1 cellular context compared by ENCODE assay signal in genomic region chr6:31529329-31530150, GRCh38.
TF ChIP-seq lines count a peak whose summit lies in the region.

No MANE protein-coding gene starts in this region.

TF ChIP-seq in HepG2, 621 proteins besides CTCF, POLR2A, EP300 and RAD21 (continued from another document and continues in another):
- no peak for TF ChIP-seq RARA (CRISPR knock-in tag; IDR thresholded peaks at IDR 0.05)
- no peak for TF ChIP-seq SIN3B (IDR thresholded peaks at IDR 0.05; ENCODE audit: low read length)
- TF ChIP-seq ZNF772 (CRISPR knock-in tag; IDR thresholded peaks at IDR 0.05): peak; percentile 45; the same call in 1 of the 2 replicates
- TF ChIP-seq KDM1A (CRISPR knock-in tag; IDR thresholded peaks at IDR 0.05): no peak
- no peak for TF ChIP-seq ZNF138 (CRISPR knock-in tag; IDR thresholded peaks at IDR 0.05; ENCODE audit: low read depth)
- TF ChIP-seq ZNF225 (CRISPR knock-in tag; IDR thresholded peaks at IDR 0.05): no peak
- TF ChIP-seq BCLAF1 (IDR thresholded peaks at IDR 0.05): no peak
- no peak for TF ChIP-seq CREB3 (CRISPR knock-in tag; IDR thresholded peaks at IDR 0.05)
- TF ChIP-seq KLF9 (CRISPR knock-in tag; IDR thresholded peaks at IDR 0.05; ENCODE audit: low read depth): no peak
- TF ChIP-seq ZMYM3 (CRISPR knock-in tag; IDR thresholded peaks at IDR 0.05): no peak
- no peak for TF ChIP-seq ZNF432 (CRISPR knock-in tag; IDR thresholded peaks at IDR 0.05; ENCODE audit: borderline replicate concordance)
- TF ChIP-seq ZNF607 (CRISPR knock-in tag; IDR thresholded peaks at IDR 0.05; ENCODE audit: borderline replicate concordance): no peak
- TF ChIP-seq SP2 (CRISPR knock-in tag; IDR thresholded peaks at IDR 0.05): no peak
- no peak; the same call in 1 of the 2 replicates for TF ChIP-seq ZBTB7A (CRISPR knock-in tag; IDR thresholded peaks at IDR 0.05)
- no peak for TF ChIP-seq ZNF790 (CRISPR knock-in tag; IDR thresholded peaks at IDR 0.05; ENCODE audit: borderline replicate concordance)
- TF ChIP-seq GABPA (IDR thresholded peaks at IDR 0.05; ENCODE audit: low read depth, low read length): no peak
- TF ChIP-seq GABPA (CRISPR knock-in tag; IDR thresholded peaks at IDR 0.05; ENCODE audit: low read depth): peak; percentile 39
- TF ChIP-seq GATAD2A (CRISPR knock-in tag; IDR thresholded peaks at IDR 0.05): peak; percentile 63; the same call in 1 of the 2 replicates
- no peak for TF ChIP-seq FOXP4 (CRISPR knock-in tag; IDR thresholded peaks at IDR 0.05)
- TF ChIP-seq ZFP90 (CRISPR knock-in tag; IDR thresholded peaks at IDR 0.05; ENCODE audit: borderline replicate concordance): 0 out of 2 replicates have a peak, but pooled peaks have one; percentile 28
- TF ChIP-seq E2F5 (CRISPR knock-in tag; conservative IDR thresholded peaks at IDR 0.05): no peak
- TF ChIP-seq AGO2 (optimal IDR thresholded peaks at IDR 0.05; ENCODE audit: low read depth, low read length): peak; percentile 99
- peak; percentile 28; the same call in 1 of the 2 replicates for TF ChIP-seq RBFOX2 (IDR thresholded peaks at IDR 0.05; ENCODE audit: low read depth, low read length)
- 0 out of 2 replicates have a peak, but pooled peaks have one; percentile 23 for TF ChIP-seq ZNF782 (CRISPR knock-in tag; IDR thresholded peaks at IDR 0.05; ENCODE audit: borderline replicate concordance)
- no peak for TF ChIP-seq ZNF747 (CRISPR knock-in tag; IDR thresholded peaks at IDR 0.05; ENCODE audit: borderline replicate concordance)
- no peak; the same call in 1 of the 2 replicates for TF ChIP-seq ZNF605 (CRISPR knock-in tag; IDR thresholded peaks at IDR 0.05)
- TF ChIP-seq RORA (CRISPR knock-in tag; IDR thresholded peaks at IDR 0.05): no peak
- TF ChIP-seq ZNF143 (CRISPR knock-in tag; IDR thresholded peaks at IDR 0.05): no peak
- no peak for TF ChIP-seq ZNF407 (CRISPR knock-in tag; IDR thresholded peaks at IDR 0.05; ENCODE audit: not compliant biosample characterization)
- no peak for TF ChIP-seq SNAPC4 (CRISPR knock-in tag; IDR thresholded peaks at IDR 0.05)
- TF ChIP-seq ATF6 (CRISPR knock-in tag; conservative IDR thresholded peaks at IDR 0.05): no peak
- TF ChIP-seq ZNF362 (CRISPR knock-in tag; IDR thresholded peaks at IDR 0.05; ENCODE audit: borderline replicate concordance): no peak
- no peak for TF ChIP-seq NCOR1 (IDR thresholded peaks at IDR 0.05; ENCODE audit: borderline replicate concordance, low read length)
- no peak for TF ChIP-seq ZNF883 (CRISPR knock-in tag; IDR thresholded peaks at IDR 0.05; ENCODE audit: not compliant biosample characterization)
- no peak for TF ChIP-seq TP53 (CRISPR knock-in tag; conservative IDR thresholded peaks at IDR 0.05)
- no peak for TF ChIP-seq ZNF468 (CRISPR knock-in tag; IDR thresholded peaks at IDR 0.05)
- peak; percentile 83 for TF ChIP-seq POLR2G (IDR thresholded peaks at IDR 0.05; ENCODE audit: low read depth, low read length)
